Comparison of ENCODE assay signal across 1 cellular context in the genomic region with DNA sequence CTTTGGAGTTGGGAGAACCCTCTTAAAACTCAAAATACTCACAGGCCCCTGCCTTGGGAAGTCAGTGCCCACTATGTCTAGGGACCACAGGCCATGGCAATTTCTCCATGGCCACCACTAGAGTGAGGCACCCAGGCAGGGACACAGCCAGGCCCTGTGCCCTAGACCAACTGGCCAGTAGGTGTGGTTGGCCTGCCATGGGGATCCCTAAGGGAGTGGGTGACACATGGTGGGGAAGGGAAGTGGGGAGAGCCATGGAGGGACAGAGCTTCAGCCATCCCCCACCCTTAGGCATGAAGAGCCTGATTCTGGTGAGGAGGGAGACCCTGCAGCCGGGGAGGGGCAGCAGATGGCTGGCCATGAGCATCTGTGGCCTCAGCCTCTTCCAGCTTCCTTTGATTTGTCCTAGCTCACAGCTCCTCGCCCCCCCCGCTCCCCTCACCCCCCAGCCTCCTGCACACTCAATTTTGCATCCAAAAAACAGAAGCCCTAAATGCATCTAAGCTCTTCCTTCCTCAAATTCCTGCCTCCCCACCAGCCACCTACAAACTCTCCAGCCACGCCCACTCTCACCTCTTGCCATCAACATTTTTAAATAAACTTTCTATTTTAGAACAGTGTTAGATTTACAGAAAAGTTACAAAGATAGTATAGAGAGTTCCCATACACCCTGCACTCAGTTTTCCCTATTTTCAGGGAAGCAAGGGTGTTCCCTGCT.
TF ChIP-seq lines count a peak whose summit lies in the region.

No MANE protein-coding gene starts in this region.

TF ChIP-seq in K562, 482 proteins besides CTCF, POLR2A, EP300 and RAD21:
- TF ChIP-seq, protein P1, sequence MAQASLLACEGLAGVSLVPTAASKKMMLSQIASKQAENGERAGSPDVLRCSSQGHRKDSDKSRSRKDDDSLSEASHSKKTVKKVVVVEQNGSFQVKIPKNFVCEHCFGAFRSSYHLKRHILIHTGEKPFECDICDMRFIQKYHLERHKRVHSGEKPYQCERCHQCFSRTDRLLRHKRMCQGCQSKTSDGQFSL (CRISPR knock-in tag; IDR thresholded peaks at IDR 0.05) = no peak; the same call in 1 of the 2 replicates
- TF ChIP-seq, protein P1 (tag; IDR thresholded peaks at IDR 0.05) = 0 out of 4 replicates have a peak, but pooled peaks of 1 of the 2 experiments have one; percentile 3
- TF ChIP-seq KAT2B (IDR thresholded peaks at IDR 0.05; ENCODE audit: low read depth, low read length) (no peak), XRCC3 (IDR thresholded peaks at IDR 0.05) (no peak), YBX1 (IDR thresholded peaks at IDR 0.05) (no peak)
